In the genomic region with DNA sequence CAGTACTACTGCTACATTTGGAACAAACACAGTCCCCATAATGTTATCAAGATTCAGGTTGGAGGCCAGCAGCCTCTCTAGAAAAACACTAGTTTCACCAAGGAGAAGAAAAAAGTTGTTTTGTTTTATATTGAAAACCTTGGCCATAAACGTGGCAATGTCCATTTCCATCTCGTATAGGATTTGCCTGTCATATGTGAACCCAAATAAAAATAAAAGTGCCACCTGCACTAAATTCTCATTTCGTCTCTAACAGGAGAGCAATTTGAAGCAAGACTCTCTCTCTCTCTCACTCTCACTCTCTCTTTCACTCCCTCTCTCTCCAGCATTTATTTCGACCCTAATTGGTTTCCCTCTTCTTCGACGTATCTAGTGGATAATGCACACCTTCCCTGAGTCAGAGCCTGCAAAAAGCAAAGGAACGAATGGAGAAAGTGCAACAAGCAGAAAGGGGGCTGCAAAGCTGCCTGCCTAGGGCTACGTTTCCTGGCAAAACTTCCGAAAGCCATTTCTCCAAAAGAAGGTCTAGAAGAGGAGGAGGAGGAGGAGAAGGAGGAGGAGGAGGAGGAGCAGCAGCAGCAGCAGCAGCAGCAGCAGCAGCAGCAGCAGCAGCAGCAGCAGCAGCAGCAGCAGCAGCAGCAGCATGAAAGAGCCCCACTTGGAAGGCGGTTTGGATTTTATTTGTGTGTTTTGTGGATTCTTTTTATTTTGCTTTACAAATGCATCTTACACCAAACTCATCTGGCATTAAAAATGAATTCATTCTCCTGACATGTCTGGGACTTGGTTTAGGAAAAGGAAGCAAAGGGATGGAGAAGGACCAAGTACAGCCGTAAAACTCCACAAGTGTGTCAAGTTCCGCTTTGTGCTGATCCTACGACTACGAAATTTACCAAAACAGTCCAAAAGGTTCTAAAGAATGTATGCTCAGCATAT, we compare ENCODE assay signal across 2 cellular contexts.
A peak's percentile ranks its signal among the peaks of the same experiment; 100 is the strongest.
TF ChIP-seq lines count a peak whose summit lies in the region.

No MANE protein-coding gene starts in this region.

TF ChIP-seq in HepG2, 621 proteins besides CTCF, POLR2A, EP300 and RAD21:
- TF ChIP-seq HDAC6 (IDR thresholded peaks at IDR 0.05; ENCODE audit: low read depth, low read length) (no peak), KLF13 (CRISPR knock-in tag; IDR thresholded peaks at IDR 0.05) (no peak)

TF ChIP-seq in K562, 482 proteins besides CTCF, POLR2A, EP300 and RAD21:
- TF ChIP-seq ZNF263 (CRISPR knock-in tag; IDR thresholded peaks at IDR 0.05; ENCODE audit: borderline replicate concordance) (peak; percentile 93), SMARCB1 (IDR thresholded peaks at IDR 0.05; ENCODE audit: insufficient read length, low read depth) (no peak), C11orf30 (IDR thresholded peaks at IDR 0.05; ENCODE audit: low read depth) (peak; percentile 21; the same call in 1 of the 2 replicates), TOE1 (IDR thresholded peaks at IDR 0.05; ENCODE audit: borderline replicate concordance) (no peak), TOE1 (CRISPR knock-in tag; IDR thresholded peaks at IDR 0.05; ENCODE audit: borderline replicate concordance, low read depth) (no peak), E2F3 (CRISPR knock-in tag; IDR thresholded peaks at IDR 0.05) (no peak)
- TF ChIP-seq, protein P1, sequence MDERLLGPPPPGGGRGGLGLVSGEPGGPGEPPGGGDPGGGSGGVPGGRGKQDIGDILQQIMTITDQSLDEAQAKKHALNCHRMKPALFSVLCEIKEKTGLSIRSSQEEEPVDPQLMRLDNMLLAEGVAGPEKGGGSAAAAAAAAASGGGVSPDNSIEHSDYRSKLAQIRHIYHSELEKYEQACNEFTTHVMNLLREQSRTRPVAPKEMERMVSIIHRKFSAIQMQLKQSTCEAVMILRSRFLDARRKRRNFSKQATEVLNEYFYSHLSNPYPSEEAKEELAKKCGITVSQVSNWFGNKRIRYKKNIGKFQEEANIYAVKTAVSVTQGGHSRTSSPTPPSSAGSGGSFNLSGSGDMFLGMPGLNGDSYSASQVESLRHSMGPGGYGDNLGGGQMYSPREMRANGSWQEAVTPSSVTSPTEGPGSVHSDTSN (CRISPR knock-in tag; IDR thresholded peaks at IDR 0.05; ENCODE audit: low read depth): no peak
- TF ChIP-seq, protein P1 (tag; conservative IDR thresholded peaks at IDR 0.05; ENCODE audit: low read depth): no peak
- TF ChIP-seq, protein P2, sequence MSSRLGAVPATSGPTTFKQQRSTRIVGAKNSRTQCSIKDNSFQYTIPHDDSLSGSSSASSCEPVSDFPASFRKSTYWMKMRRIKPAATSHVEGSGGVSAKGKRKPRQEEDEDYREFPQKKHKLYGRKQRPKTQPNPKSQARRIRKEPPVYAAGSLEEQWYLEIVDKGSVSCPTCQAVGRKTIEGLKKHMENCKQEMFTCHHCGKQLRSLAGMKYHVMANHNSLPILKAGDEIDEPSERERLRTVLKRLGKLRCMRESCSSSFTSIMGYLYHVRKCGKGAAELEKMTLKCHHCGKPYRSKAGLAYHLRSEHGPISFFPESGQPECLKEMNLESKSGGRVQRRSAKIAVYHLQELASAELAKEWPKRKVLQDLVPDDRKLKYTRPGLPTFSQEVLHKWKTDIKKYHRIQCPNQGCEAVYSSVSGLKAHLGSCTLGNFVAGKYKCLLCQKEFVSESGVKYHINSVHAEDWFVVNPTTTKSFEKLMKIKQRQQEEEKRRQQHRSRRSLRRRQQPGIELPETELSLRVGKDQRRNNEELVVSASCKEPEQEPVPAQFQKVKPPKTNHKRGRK (tag; IDR thresholded peaks at IDR 0.05): no peak
